Comparison of ENCODE assay signal across 10 cellular contexts in genomic region chr1:145999321-146000024, GRCh38. TPM values are rescaled to one million over a fixed set of nuclear protein-coding genes. Genes with fewer than 3 reads are reported as not detected.
DNase-seq lines count a peak whose midpoint lies in the region; ATAC-seq, FAIRE-seq and TF ChIP-seq lines count a peak whose summit lies in the region.
"Had no signal": no experiment of that assay in that cellular context is flagged by ENCODE, and none has a peak within 500 bp of the region (broad histone marks: within the 10 kb centered on the region; RNA-seq: fewer than 3 reads in every experiment).

No MANE protein-coding gene starts in this region.

- H3K36me3 ChIP-seq in keratinocyte (ENCODE audit: control insufficient read depth in 2 of 2, extremely low read depth in 1 of 2, insufficient read depth in 2 of 2, low read length in 2 of 2) (peaks cover 3 to 4% of the 10 kb centered on the region in 2 experiments), thyroid gland (peaks cover 13 to 17% of the 10 kb centered on the region in 2 donors)

- no peak for FAIRE-seq in keratinocyte (lab: Jason Lieb, UNC)
- FAIRE-seq in GM19239 (lab: Jason Lieb, UNC): no peak

- no peak for ATAC-seq in activated T-cell treated with anti-CD3 and anti-CD28 coated beads, Interleukin-2, amount 50 U/mL, for 72 hours (replicated peaks in 1 of 2)
- ATAC-seq in SK-N-SH treated with all-trans-retinoic acid at 6 μM for 48 hours: no peak

- H3K4me3 Mint-ChIP-seq in activated T-cell treated with anti-CD3 and anti-CD28 coated beads, Interleukin-2, amount 50 U/mL, for 72 hours: peak overlapping the region; percentile 100

- 2 to 4% methylated on average over 5 of the region's 5 CpGs for WGBS in thyroid gland, 2 donors

- H3K79me2 ChIP-seq in keratinocyte (ENCODE audit: control insufficient read depth, insufficient read depth, low read length): peaks cover 8% of the 10 kb centered on the region

- no peaks in the 10 kb centered on the region for H3K27me3 ChIP-seq in keratinocyte (ENCODE audit: control insufficient read depth, extremely low read depth, insufficient read depth, low read length)
- H3K27me3 ChIP-seq in thyroid gland: no peaks in the 10 kb centered on the region
- H3K27me3 ChIP-seq: SJSA1 had no signal

- H3K4me1 ChIP-seq in keratinocyte (ENCODE audit: control insufficient read depth, extremely low read depth, insufficient read depth, low read length) (peaks cover 44% of the 10 kb centered on the region), thyroid gland (peaks cover 34 to 38% of the 10 kb centered on the region in 2 donors)

- H2AFZ ChIP-seq in keratinocyte (ENCODE audit: control insufficient read depth, low read length): peak overlapping the region; percentile 67

- H3K36me3 Mint-ChIP-seq in activated T-cell treated with anti-CD3 and anti-CD28 coated beads, Interleukin-2, amount 50 U/mL, for 72 hours (ENCODE audit: insufficient read depth in 2 of 2): peaks cover 13 to 17% of the 10 kb centered on the region in 2 donors

- intact Hi-C loops in thyroid gland (cut with DNase I): no loop called here

- no peak overlapping the region for H3K9ac ChIP-seq in keratinocyte (ENCODE audit: control insufficient read depth, extremely low read depth, insufficient read depth, low read length)

- no peak overlapping the region for H3K4me2 ChIP-seq in keratinocyte (ENCODE audit: control insufficient read depth, extremely low read depth, insufficient read depth, low read depth, low read length)

- H3K4me3 ChIP-seq in keratinocyte (ENCODE audit: control insufficient read depth in 2 of 3, extremely low read depth in 1 of 3, insufficient read depth in 2 of 3, low read depth in 1 of 3, low read length in 3 of 3): no peak overlapping the region
- H3K4me3 ChIP-seq in thyroid gland (replicated peaks in 1 of 3): peak overlapping the region in 1 of 3 donors; percentile 82
- H3K4me3 ChIP-seq: SJSA1 had no signal

- dilution Hi-C loops in keratinocyte (cut with MboI; ENCODE audit: extremely low pct_ligation_motif_present, low sequenced_read_pairs): no loop called here

- TF ChIP-seq CTCF in keratinocyte (optimal IDR thresholded peaks at IDR 0.05 in 1 of 3, IDR thresholded peaks at IDR 0.05 in 1 of 3, conservative IDR thresholded peaks at IDR 0.05 in 1 of 3; ENCODE audit: extremely low read depth in 1 of 3, insufficient read depth in 2 of 3, low read length in 3 of 3) (no peak), thyroid gland (IDR thresholded peaks at IDR 0.05) (no peak)

- no peaks in the 10 kb centered on the region for H3K9me1 ChIP-seq in keratinocyte (ENCODE audit: control insufficient read depth, extremely low read depth, insufficient read depth, low read length)

- no peaks in the 10 kb centered on the region for H3K9me3 ChIP-seq in keratinocyte (ENCODE audit: control insufficient read depth, low read depth, low read length)
- H3K9me3 ChIP-seq in thyroid gland: no peaks in the 10 kb centered on the region
- H3K9me3 ChIP-seq: SJSA1 had no signal

- no peaks in the 10 kb centered on the region for H3K27me3 Mint-ChIP-seq in activated T-cell treated with anti-CD3 and anti-CD28 coated beads, Interleukin-2, amount 50 U/mL, for 72 hours (ENCODE audit: low read depth)

- H4K20me1 ChIP-seq in keratinocyte (ENCODE audit: control insufficient read depth, extremely low read depth, insufficient read depth, low read length): no peaks in the 10 kb centered on the region

- DNase-seq in activated CD4-positive, alpha-beta T cell treated with anti-CD3 and anti-CD28 coated beads, Interleukin-2, amount 50 U/mL, for 1 hour: peak; percentile 35
- no peak for DNase-seq in activated CD4-positive, alpha-beta T cell treated with anti-CD3 and anti-CD28 coated beads, Interleukin-2, amount 50 U/mL, for 48 hours
- DNase-seq in activated T-cell treated with anti-CD3 and anti-CD28 coated beads, Interleukin-2, amount 50 U/mL, for 72 hours: no peak
- no peak for DNase-seq in keratinocyte (ENCODE audit: low read depth, low spot score)
- DNase-seq in thyroid gland: peak; percentile 79
- no peak for DNase-seq in activated CD4-positive, CD25-positive, alpha-beta regulatory T cell treated with anti-CD3 and anti-CD28 coated beads, Interleukin-2, amount 50 U/mL, for 72 hours
- no peak for DNase-seq in GM19239 (ENCODE audit: insufficient read length, low spot score)

- peak in 1 of 2 donors; percentile 64 for TF ChIP-seq POLR2A in thyroid gland (IDR thresholded peaks at IDR 0.05)

- no peaks in the 10 kb centered on the region for H3K9me3 Mint-ChIP-seq in activated T-cell treated with anti-CD3 and anti-CD28 coated beads, Interleukin-2, amount 50 U/mL, for 72 hours

- H3K27ac Mint-ChIP-seq in activated T-cell treated with anti-CD3 and anti-CD28 coated beads, Interleukin-2, amount 50 U/mL, for 72 hours: peak overlapping the region; percentile 99

- H3K27ac ChIP-seq in keratinocyte (ENCODE audit: control insufficient read depth, insufficient read depth, low read length) (no peak overlapping the region), thyroid gland (peak overlapping the region; percentile 92 to 96 (median 94))
- H3K27ac ChIP-seq: SJSA1 had no signal

- H3K4me1 Mint-ChIP-seq in activated T-cell treated with anti-CD3 and anti-CD28 coated beads, Interleukin-2, amount 50 U/mL, for 72 hours (ENCODE audit: low read depth): peaks cover 72% of the 10 kb centered on the region

TF ChIP-seq in SK-N-SH treated with all-trans-retinoic acid at 6 μM for 48 hours, 23 proteins besides CTCF, POLR2A, EP300 and RAD21:
- TF ChIP-seq GLIS3 (CRISPR knock-in tag; IDR thresholded peaks at IDR 0.05) (no peak), TOX (CRISPR knock-in tag; IDR thresholded peaks at IDR 0.05; ENCODE audit: borderline replicate concordance) (no peak), ZFP3 (CRISPR knock-in tag; IDR thresholded peaks at IDR 0.05) (no peak), ZC3H10 (CRISPR knock-in tag; IDR thresholded peaks at IDR 0.05) (no peak), ZNF8 (CRISPR knock-in tag; IDR thresholded peaks at IDR 0.05) (no peak)

RNA-seq across cellular contexts. Expression of gene TXNIP, which starts 3.1 kb away (rescaled TPM):
- 100 to 1,000 TPM; 141 to 212 TPM for total RNA-seq in activated T-cell treated with anti-CD3 and anti-CD28 coated beads, Interleukin-2, amount 50 U/mL, for 72 hours
- polyA plus RNA-seq in keratinocyte: 89.7 to 165 TPM (median 159 TPM) in 3 replicates
- 41.9 TPM for polyA plus RNA-seq in keratinocyte (2011; ENCODE audit: low read depth)
- polyA plus RNA-seq in keratinocyte (2011; cell fraction: cytosol; rRNA removed): 55.4 and 104 TPM in 2 replicates
- 156 and 196 TPM in 2 replicates for polyA plus RNA-seq in keratinocyte (2011; cell fraction: nucleus; rRNA removed)
- polyA plus RNA-seq in keratinocyte (2012; ENCODE audit: low replicate concordance): 39.4 and 112 TPM in 2 replicates
- 115 to 413 TPM (median 186 TPM) in 3 replicates for polyA minus RNA-seq in keratinocyte
- 82.9 TPM for polyA minus RNA-seq in keratinocyte (2011; cell fraction: cytosol; rRNA and poly(A)+ RNA removed)
- polyA minus RNA-seq in keratinocyte (2011; cell fraction: nucleus; rRNA and poly(A)+ RNA removed): 106 and 162 TPM in 2 replicates
- total RNA-seq in thyroid gland: 1,000 to 10,000 TPM in 2 of 4 donors, 100 to 1,000 TPM in 2; 739 to 2,947 (median 1,128) TPM

RNA-seq across cellular contexts. Expression of gene HJV, which starts 22.1 kb away (rescaled TPM):
- not detected for total RNA-seq in activated T-cell treated with anti-CD3 and anti-CD28 coated beads, Interleukin-2, amount 50 U/mL, for 72 hours
- polyA plus RNA-seq in keratinocyte: 0.04 TPM in 1 of 3 replicates, not detected in the others
- not detected for polyA plus RNA-seq in keratinocyte (2011; ENCODE audit: low read depth)
- polyA plus RNA-seq in keratinocyte (2011; cell fraction: cytosol; rRNA removed): not detected in 2 replicates
- polyA plus RNA-seq in keratinocyte (2011; cell fraction: nucleus; rRNA removed): not detected in 2 replicates
- polyA plus RNA-seq in keratinocyte (2012; ENCODE audit: low replicate concordance): not detected in 2 replicates
- polyA minus RNA-seq in keratinocyte: not detected in 3 replicates
- polyA minus RNA-seq in keratinocyte (2011; cell fraction: cytosol; rRNA and poly(A)+ RNA removed): not detected
- not detected in 2 replicates for polyA minus RNA-seq in keratinocyte (2011; cell fraction: nucleus; rRNA and poly(A)+ RNA removed)
- not detected for total RNA-seq in thyroid gland
- total RNA-seq: lung microvascular endothelial cell, SJSA1 had no signal

RNA-seq across cellular contexts. Expression of gene POLR3GL, which starts 35.0 kb away (rescaled TPM):
- 10 to 100 TPM; 32.5 to 36.1 TPM for total RNA-seq in activated T-cell treated with anti-CD3 and anti-CD28 coated beads, Interleukin-2, amount 50 U/mL, for 72 hours
- polyA plus RNA-seq in keratinocyte: 8.1 to 14.0 TPM (median 10.0 TPM) in 3 replicates
- polyA plus RNA-seq in keratinocyte (2011; ENCODE audit: low read depth): 8.0 TPM
- polyA plus RNA-seq in keratinocyte (2011; cell fraction: cytosol; rRNA removed): 11.0 and 11.3 TPM in 2 replicates
- polyA plus RNA-seq in keratinocyte (2011; cell fraction: nucleus; rRNA removed): 6.8 and 8.9 TPM in 2 replicates
- 9.6 and 16.1 TPM in 2 replicates for polyA plus RNA-seq in keratinocyte (2012; ENCODE audit: low replicate concordance)
- polyA minus RNA-seq in keratinocyte: 3.7 to 6.9 TPM (median 4.3 TPM) in 3 replicates
- polyA minus RNA-seq in keratinocyte (2011; cell fraction: cytosol; rRNA and poly(A)+ RNA removed): 5.8 TPM
- polyA minus RNA-seq in keratinocyte (2011; cell fraction: nucleus; rRNA and poly(A)+ RNA removed): 1.9 and 3.1 TPM in 2 replicates
- 10 to 100 TPM; 12.5 to 36.4 (median 22.7) TPM for total RNA-seq in thyroid gland

RNA-seq across cellular contexts. Expression of gene ANKRD34A, which starts 35.1 kb away (rescaled TPM):
- 1 to 10 TPM; 2.6 to 3.6 TPM for total RNA-seq in activated T-cell treated with anti-CD3 and anti-CD28 coated beads, Interleukin-2, amount 50 U/mL, for 72 hours
- polyA plus RNA-seq in keratinocyte: 0.53 to 0.83 TPM (median 0.66 TPM) in 3 replicates
- polyA plus RNA-seq in keratinocyte (2011; ENCODE audit: low read depth): not detected
- 0.46 and 0.81 TPM in 2 replicates for polyA plus RNA-seq in keratinocyte (2011; cell fraction: cytosol; rRNA removed)
- polyA plus RNA-seq in keratinocyte (2011; cell fraction: nucleus; rRNA removed): 1.5 and 1.6 TPM in 2 replicates
- 0.20 and 0.78 TPM in 2 replicates for polyA plus RNA-seq in keratinocyte (2012; ENCODE audit: low replicate concordance)
- polyA minus RNA-seq in keratinocyte: 0.29 to 1.9 TPM (median 0.40 TPM) in 3 replicates
- polyA minus RNA-seq in keratinocyte (2011; cell fraction: cytosol; rRNA and poly(A)+ RNA removed): 1.7 TPM
- polyA minus RNA-seq in keratinocyte (2011; cell fraction: nucleus; rRNA and poly(A)+ RNA removed): 0.47 and 0.95 TPM in 2 replicates
- total RNA-seq in thyroid gland: 1 to 10 TPM in 2 of 4 donors, under 1 TPM in 2; 0.13 to 2.0 (median 0.97) TPM

RNA-seq across cellular contexts. Expression of gene LIX1L, which starts 41.7 kb away (rescaled TPM):
- 10 to 100 TPM; 36.9 to 39.5 TPM for total RNA-seq in activated T-cell treated with anti-CD3 and anti-CD28 coated beads, Interleukin-2, amount 50 U/mL, for 72 hours
- 9.2 to 26.4 TPM (median 20.0 TPM) in 3 replicates for polyA plus RNA-seq in keratinocyte
- 0.77 TPM for polyA plus RNA-seq in keratinocyte (2011; ENCODE audit: low read depth)
- polyA plus RNA-seq in keratinocyte (2011; cell fraction: cytosol; rRNA removed): 16.8 and 21.1 TPM in 2 replicates
- 12.9 and 13.4 TPM in 2 replicates for polyA plus RNA-seq in keratinocyte (2011; cell fraction: nucleus; rRNA removed)
- 2.4 and 9.0 TPM in 2 replicates for polyA plus RNA-seq in keratinocyte (2012; ENCODE audit: low replicate concordance)
- 10.7 to 17.8 TPM (median 16.1 TPM) in 3 replicates for polyA minus RNA-seq in keratinocyte
- polyA minus RNA-seq in keratinocyte (2011; cell fraction: cytosol; rRNA and poly(A)+ RNA removed): 18.8 TPM
- 5.2 and 8.9 TPM in 2 replicates for polyA minus RNA-seq in keratinocyte (2011; cell fraction: nucleus; rRNA and poly(A)+ RNA removed)
- total RNA-seq in thyroid gland: 10 to 100 TPM; 18.7 to 26.9 (median 20.3) TPM

Comparison
In these comparisons a context has a peak if more than half of its experiments do, and no peak if none do; other contexts are left out.
1. DNase-seq: peak in activated CD4-positive, alpha-beta T cell treated with anti-CD3 and anti-CD28 coated beads, Interleukin-2, amount 50 U/mL, for 1 hour (single experiment) and thyroid gland (2 of 2); none in activated CD4-positive, alpha-beta T cell treated with anti-CD3 and anti-CD28 coated beads, Interleukin-2, amount 50 U/mL, for 48 hours (0 of 2), activated T-cell treated with anti-CD3 and anti-CD28 coated beads, Interleukin-2, amount 50 U/mL, for 72 hours (0 of 2), keratinocyte (single experiment), activated CD4-positive, CD25-positive, alpha-beta regulatory T cell treated with anti-CD3 and anti-CD28 coated beads, Interleukin-2, amount 50 U/mL, for 72 hours (single experiment) and GM19239 (single experiment).